ENCODE assay signal across 28 cellular contexts in the genomic region with DNA sequence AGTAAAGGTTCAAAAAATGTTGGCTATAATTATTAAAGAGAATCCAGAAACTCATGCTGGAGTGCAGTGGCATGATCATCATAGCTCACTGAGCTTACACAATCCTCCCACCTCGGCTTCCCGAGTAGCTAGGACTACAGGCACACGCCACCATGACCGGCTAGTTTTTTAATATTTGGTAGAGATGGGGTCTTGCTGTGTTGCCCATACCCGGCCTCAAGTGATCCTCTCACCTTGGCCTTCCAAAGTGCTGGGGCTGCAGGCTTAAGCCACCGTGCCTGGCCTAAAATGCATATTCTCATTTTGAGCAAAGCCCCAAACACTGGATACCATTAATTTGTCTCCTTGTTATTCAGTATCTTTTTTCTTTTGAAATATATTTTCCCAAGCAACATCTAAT.
"Had no signal": no experiment of that assay in that cellular context is flagged by ENCODE, and none has a peak within 500 bp of the region (broad histone marks: within the 10 kb centered on the region; RNA-seq: fewer than 3 reads in every experiment).

No MANE protein-coding gene starts in this region.

- H3K9me3 ChIP-seq: ascending aorta, breast epithelium, colonic mucosa had no signal

- H3K4me3 ChIP-seq: ascending aorta, breast epithelium, cardiac muscle cell, colonic mucosa, dorsolateral prefrontal cortex had no signal

- H3K4me1 ChIP-seq: ascending aorta, breast epithelium, colonic mucosa had no signal

- FAIRE-seq: frontal cortex had no signal

- ATAC-seq: activated CD4-positive, CD25-positive, alpha-beta regulatory T cell treated with anti-CD3 and anti-CD28 coated beads, Interleukin-2, amount 50 U/mL, for 24 hours; activated CD8-positive, alpha-beta memory T cell treated with anti-CD3 and anti-CD28 coated beads, Interleukin-2, amount 10 ng/mL, durations not matched to agents 7 days and 5 days; activated CD8-positive, alpha-beta T cell treated with anti-CD3 and anti-CD28 coated beads, Interleukin-2, amount 10 ng/mL, durations not matched to agents 7 days and 5 days; activated naive CD4-positive, alpha-beta T cell treated with anti-CD3 and anti-CD28 coated beads, Interleukin-2, amount 50 U/mL, for 72 hours; activated T-cell treated with anti-CD3 and anti-CD28 coated beads, Interleukin-2, amount 50 U/mL, for 72 hours; esophagus mucosa had no signal

- H3K27ac ChIP-seq: ascending aorta, breast epithelium, cardiac muscle cell, colonic mucosa, dorsolateral prefrontal cortex had no signal

- H3K27me3 Mint-ChIP-seq: activated CD4-positive, alpha-beta memory T cell treated with anti-CD3 and anti-CD28 coated beads for 36 hours; activated CD8-positive, alpha-beta memory T cell treated with anti-CD3 and anti-CD28 coated beads, Interleukin-2, amount 10 ng/mL, durations not matched to agents 7 days and 5 days; activated naive CD4-positive, alpha-beta T cell treated with anti-CD3 and anti-CD28 coated beads, Interleukin-2, amount 10 ng/mL, durations not matched to agents 7 days and 5 days; activated naive CD8-positive, alpha-beta T cell treated with anti-CD3 and anti-CD28 coated beads, Interleukin-2, amount 10 ng/mL, durations not matched to agents 7 days and 5 days; brain had no signal

- H3K9me3 Mint-ChIP-seq: endodermal cell had no signal

- H3K4me3 Mint-ChIP-seq: activated CD4-positive, alpha-beta memory T cell treated with anti-CD3 and anti-CD28 coated beads for 36 hours; activated CD8-positive, alpha-beta memory T cell treated with anti-CD3 and anti-CD28 coated beads, Interleukin-2, amount 10 ng/mL, durations not matched to agents 7 days and 5 days; activated CD8-positive, alpha-beta T cell treated with anti-CD3 and anti-CD28 coated beads, Interleukin-2, amount 10 ng/mL, durations not matched to agents 7 days and 5 days; activated naive CD4-positive, alpha-beta T cell treated with anti-CD3 and anti-CD28 coated beads, Interleukin-2, amount 10 ng/mL, durations not matched to agents 7 days and 5 days; activated naive CD8-positive, alpha-beta T cell treated with anti-CD3 and anti-CD28 coated beads, Interleukin-2, amount 10 ng/mL, durations not matched to agents 7 days and 5 days; activated T-cell treated with anti-CD3 and anti-CD28 coated beads, Interleukin-2, amount 50 U/mL, for 72 hours; brain; endodermal cell had no signal

- DNase-seq: activated CD4-positive, alpha-beta memory T cell treated with anti-CD3 and anti-CD28 coated beads for 36 hours; activated CD4-positive, alpha-beta T cell treated with anti-CD3 and anti-CD28 coated beads for 48 hours; activated CD8-positive, alpha-beta memory T cell treated with anti-CD3 and anti-CD28 coated beads, Interleukin-2, amount 10 ng/mL, durations not matched to agents 7 days and 5 days; activated CD8-positive, alpha-beta memory T cell treated with anti-CD3 and anti-CD28 coated beads, Interleukin-2, amount 50 U/mL, for 4 hours; activated CD8-positive, alpha-beta T cell treated with anti-CD3 and anti-CD28 coated beads, Interleukin-2, amount 10 ng/mL, durations not matched to agents 7 days and 5 days; activated gamma-delta T cell; activated naive CD4-positive, alpha-beta T cell; activated naive CD4-positive, alpha-beta T cell treated with anti-CD3 and anti-CD28 coated beads, Interleukin-2, amount 10 ng/mL, durations not matched to agents 7 days and 5 days; activated naive CD8-positive, alpha-beta T cell treated with anti-CD3 and anti-CD28 coated beads, Interleukin-2, amount 10 ng/mL, durations not matched to agents 7 days and 5 days; activated T-cell treated with anti-CD3 and anti-CD28 coated beads, Interleukin-2, amount 50 U/mL, for 1 hour; activated T-cell treated with anti-CD3 and anti-CD28 coated beads, Interleukin-2, amount 50 U/mL, for 72 hours; central memory CD4-positive, alpha-beta T cell; cerebellar nuclear complex; colonic mucosa; dorsolateral prefrontal cortex; effector memory CD4-positive, alpha-beta T cell; endodermal cell; foreskin fibroblast; head of caudate nucleus; T-helper 2 cell had no signal

- H3K27me3 ChIP-seq: ascending aorta, breast epithelium, cardiac muscle cell, colonic mucosa, dorsolateral prefrontal cortex had no signal

- H3K36me3 ChIP-seq: ascending aorta, breast epithelium, cardiac muscle cell, colonic mucosa had no signal

- H3K27ac Mint-ChIP-seq: activated CD4-positive, alpha-beta memory T cell treated with anti-CD3 and anti-CD28 coated beads for 36 hours; activated CD8-positive, alpha-beta memory T cell treated with anti-CD3 and anti-CD28 coated beads, Interleukin-2, amount 10 ng/mL, durations not matched to agents 7 days and 5 days; activated CD8-positive, alpha-beta T cell treated with anti-CD3 and anti-CD28 coated beads, Interleukin-2, amount 10 ng/mL, durations not matched to agents 7 days and 5 days; activated naive CD4-positive, alpha-beta T cell treated with anti-CD3 and anti-CD28 coated beads, Interleukin-2, amount 10 ng/mL, durations not matched to agents 7 days and 5 days; activated naive CD4-positive, alpha-beta T cell treated with anti-CD3 and anti-CD28 coated beads, Interleukin-2, amount 50 U/mL, for 72 hours; activated naive CD8-positive, alpha-beta T cell treated with anti-CD3 and anti-CD28 coated beads, Interleukin-2, amount 10 ng/mL, durations not matched to agents 7 days and 5 days; activated T-cell treated with anti-CD3 and anti-CD28 coated beads, Interleukin-2, amount 50 U/mL, for 72 hours; brain; endodermal cell had no signal
